ENCODE assay signal across 8 cellular contexts in the genomic region with DNA sequence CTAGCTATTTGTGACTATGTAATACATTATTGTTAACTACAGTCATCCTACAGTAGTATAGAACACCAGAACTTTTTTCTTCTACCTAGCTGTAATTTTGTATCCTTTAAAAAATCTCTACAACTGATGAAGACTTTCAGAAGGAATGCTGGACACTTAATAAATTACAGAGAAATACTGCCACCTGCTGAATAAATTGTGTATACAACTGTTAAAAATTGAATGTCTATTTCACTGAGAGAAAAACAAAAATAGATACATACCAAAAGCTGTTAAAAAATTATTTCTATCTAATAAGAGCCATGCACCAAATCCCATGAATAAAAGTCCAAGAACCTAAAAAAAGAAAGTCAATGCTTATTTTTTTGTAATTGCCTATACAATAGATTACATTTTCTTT. TPM values are rescaled to one million over a fixed set of nuclear protein-coding genes. Genes with fewer than 3 reads are reported as not detected.
DNase-seq lines count a peak whose midpoint lies in the region; ATAC-seq and TF ChIP-seq lines count a peak whose summit lies in the region.

No MANE protein-coding gene starts in this region.

- no peaks in the 10 kb centered on the region for H3K9me3 ChIP-seq in upper lobe of right lung

- peaks cover 6% of the 10 kb centered on the region for H3K27me3 ChIP-seq in upper lobe of right lung

- no peak overlapping the region for H3K27ac ChIP-seq in upper lobe of right lung

- no peaks in the 10 kb centered on the region for H3K4me1 ChIP-seq in upper lobe of right lung

- H3K36me3 ChIP-seq in upper lobe of right lung: no peaks in the 10 kb centered on the region

- DNase-seq in GM10266 (ENCODE audit: extremely low spot score): no peak
- DNase-seq in LoVo (ENCODE audit: low spot score): peak; percentile 58
- peak; percentile 10 for DNase-seq in SHP77 treated with DMSO at 0.1 percent for 48 hours (lab: John Stamatoyannopoulos, UW)
- peak; percentile 26 for DNase-seq in glomerular visceral epithelial cell (ENCODE audit: extremely low spot score)
- DNase-seq in upper lobe of right lung: no peak
- DNase-seq in activated naive CD4-positive, alpha-beta T cell treated with anti-CD3 and anti-CD28 coated beads, Interleukin-2, amount 50 U/mL, for 16 hours: no peak

- intact Hi-C loops in upper lobe of right lung (cut with DNase I): no loop called here

- no peak for ATAC-seq in upper lobe of right lung
- ATAC-seq in GM21737 (IDR thresholded peaks at IDR 0.05; ENCODE audit: unreplicated experiment): no peak
- no peak for ATAC-seq in HG02840 (IDR thresholded peaks at IDR 0.05; ENCODE audit: low FRiP score, unreplicated experiment)

- no peak overlapping the region for H3K4me3 ChIP-seq in upper lobe of right lung

- TF ChIP-seq CTCF in GM10266 (IDR thresholded peaks at IDR 0.05; ENCODE audit: control insufficient read depth, insufficient read depth, low read depth, missing control alignments) (peak; percentile 39), upper lobe of right lung (IDR thresholded peaks at IDR 0.05) (peak; percentile 54)

RNA-seq across cellular contexts. Expression of gene TSPAN19, which starts 6.6 kb away (rescaled TPM):
- total RNA-seq in upper lobe of right lung: not detected

RNA-seq across cellular contexts. Expression of gene LRRIQ1, which starts 6.7 kb away (rescaled TPM):
- total RNA-seq in upper lobe of right lung: 0.67 TPM

Comparison
In these comparisons a context has a peak if more than half of its experiments do, and no peak if none do; other contexts are left out.
1. DNase-seq: peak in LoVo (single experiment), SHP77 treated with DMSO at 0.1 percent for 48 hours (single experiment) and glomerular visceral epithelial cell (single experiment); none in GM10266 (single experiment), upper lobe of right lung (single experiment) and activated naive CD4-positive, alpha-beta T cell treated with anti-CD3 and anti-CD28 coated beads, Interleukin-2, amount 50 U/mL, for 16 hours (single experiment).